In the genomic region with DNA sequence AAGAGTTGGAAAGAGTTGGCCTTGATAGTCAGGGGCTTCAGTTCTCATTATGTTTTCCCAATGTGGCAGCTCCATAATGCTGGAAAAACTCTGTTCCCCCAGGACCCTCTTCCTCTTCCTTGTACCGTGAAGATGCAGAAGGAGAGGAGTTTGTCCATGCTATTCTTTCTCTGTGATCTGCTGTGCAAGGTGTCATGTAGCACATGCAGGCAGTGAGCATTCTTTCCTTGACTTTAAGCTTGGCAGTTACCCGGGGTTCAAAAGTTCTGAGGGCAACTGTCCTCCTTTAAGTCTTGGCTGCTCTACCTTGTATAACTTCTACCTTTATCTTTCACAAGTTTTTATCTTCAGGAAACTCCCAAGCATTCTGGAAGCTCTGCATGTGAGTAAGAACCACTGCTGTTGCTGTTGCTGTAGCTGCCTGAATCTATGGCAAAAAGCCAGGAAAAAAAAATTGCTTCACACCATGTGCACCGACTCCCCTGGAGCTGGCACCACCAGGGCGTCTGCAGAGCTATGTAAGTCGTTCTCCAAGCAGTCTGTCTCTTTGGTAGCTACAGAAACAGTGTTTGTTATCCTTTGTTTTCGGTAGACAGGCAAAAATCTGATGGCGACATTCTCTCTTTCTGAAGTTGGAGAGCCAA, we compare ENCODE assay signal across 9 cellular contexts. TPM values are rescaled to one million over a fixed set of nuclear protein-coding genes. Genes with fewer than 3 reads are reported as not detected.
DNase-seq lines count a peak whose midpoint lies in the region; ATAC-seq and TF ChIP-seq lines count a peak whose summit lies in the region.
"Had no signal": no experiment of that assay in that cellular context is flagged by ENCODE, and none has a peak within 500 bp of the region (broad histone marks: within the 10 kb centered on the region; RNA-seq: fewer than 3 reads in every experiment).

No MANE protein-coding gene starts in this region.

- peaks cover 22% of the 10 kb centered on the region for H3K4me1 ChIP-seq in body of pancreas
- H3K4me1 ChIP-seq in hepatocyte (ENCODE audit: insufficient read depth) = peaks cover 6% of the 10 kb centered on the region

- no peak overlapping the region for H2AFZ ChIP-seq in hepatocyte

- ATAC-seq in body of pancreas (peak; percentile 88), HG03342 (IDR thresholded peaks at IDR 0.05; ENCODE audit: unreplicated experiment) (no peak), GM18858 (IDR thresholded peaks at IDR 0.05; ENCODE audit: unreplicated experiment) (no peak)

- H3K79me2 ChIP-seq in hepatocyte = no peaks in the 10 kb centered on the region

- TF ChIP-seq POLR2A in body of pancreas (IDR thresholded peaks at IDR 0.05) = no peak

- no peaks in the 10 kb centered on the region for H3K9me3 ChIP-seq in body of pancreas
- no peaks in the 10 kb centered on the region for H3K9me3 ChIP-seq in hepatocyte (ENCODE audit: low read depth)

- H3K27me3 ChIP-seq in body of pancreas (no peaks in the 10 kb centered on the region), hepatocyte (no peaks in the 10 kb centered on the region)

- H3K36me3 ChIP-seq in body of pancreas (replicated peaks in 1 of 2; ENCODE audit: insufficient read depth in 1 of 2, low read depth in 2 of 2) = no peaks in the 10 kb centered on the region
- H3K36me3 ChIP-seq in hepatocyte (replicated peaks; ENCODE audit: insufficient read depth, low read depth) = no peaks in the 10 kb centered on the region

- 11 to 23% methylated on average over 7 of the region's 7 CpGs for WGBS in body of pancreas, 2 donors
- WGBS in hepatocyte (ENCODE audit: low lambda C conversion rate, missing lambda C conversion rate) = 52% methylated on average over 7 of the region's 7 CpGs

- H3K27ac ChIP-seq in body of pancreas (no peak overlapping the region), hepatocyte (peak overlapping the region; percentile 55)

- intact Hi-C loops in body of pancreas (cut with DNase I) = no loop called here

- no peaks in the 10 kb centered on the region for H3K9me2 ChIP-seq in hepatocyte (replicated peaks; ENCODE audit: insufficient read depth)

- H3K4me2 ChIP-seq in hepatocyte = no peak overlapping the region

- peak in 1 of 7 experiments; percentile 9 for TF ChIP-seq CTCF in body of pancreas (IDR thresholded peaks at IDR 0.05)
- TF ChIP-seq CTCF in hepatocyte (IDR thresholded peaks at IDR 0.05; ENCODE audit: poor library complexity) = no peak

- H3K4me3 ChIP-seq in body of pancreas (no peak overlapping the region), hepatocyte (no peak overlapping the region)

- H4K20me1 ChIP-seq in hepatocyte (ENCODE audit: insufficient read depth, poor library complexity, severe bottlenecking) = no peaks in the 10 kb centered on the region

- DNase-seq in LHCN-M2 (ENCODE audit: low read depth) (peak; percentile 69), body of pancreas (peak; percentile 56 to 76 (median 72)), hepatocyte (ENCODE audit: low spot score) (peak; percentile 86), smooth muscle cell of the brain vasculature (ENCODE audit: low read depth, low spot score) (peak; percentile 49), SK-N-DZ (ENCODE audit: low spot score) (no peak), SW480 (ENCODE audit: low spot score) (no peak)
- DNase-seq: activated CD8-positive, alpha-beta memory T cell treated with anti-CD3 and anti-CD28 coated beads, Interleukin-2, amount 50 U/mL, for 4 hours had no signal

RNA-seq across cellular contexts. Expression of gene SLC16A1, which starts 42.7 kb away (rescaled TPM):
- 79.1 TPM in 2 replicates for total RNA-seq in LHCN-M2 (2014; rRNA removed)
- polyA plus RNA-seq in LHCN-M2 (2012) = 25.7 TPM
- total RNA-seq in body of pancreas = 1 to 10 TPM; 2.9 to 3.3 TPM
- 55.1 and 58.6 TPM in 2 replicates for total RNA-seq in hepatocyte
- polyA plus RNA-seq in hepatocyte = 35.0 and 43.7 TPM in 2 replicates
- 126 and 131 TPM in 2 replicates for polyA plus RNA-seq in SK-N-DZ (2014; cell fraction: cytosol; rRNA removed)
- 48.6 and 50.3 TPM in 2 replicates for polyA plus RNA-seq in SK-N-DZ (2014; cell fraction: nucleus; rRNA removed)

Comparison
In these comparisons a context has a peak if more than half of its experiments do, and no peak if none do; other contexts are left out.
1. DNase-seq: peak in LHCN-M2 (single experiment), body of pancreas (4 of 4), hepatocyte (single experiment) and smooth muscle cell of the brain vasculature (single experiment); none in SK-N-DZ (single experiment) and SW480 (single experiment).
2. RNA of gene SLC16A1, which starts 42.7 kb away (total RNA-seq): 79.1 TPM in LHCN-M2 and 55.1 to 58.6 TPM in hepatocyte; 2.9 to 3.3 TPM in body of pancreas; every median in the first group is over 10 times any median in the second.